Comparison of ENCODE assay signal across 28 cellular contexts in the genomic region with DNA sequence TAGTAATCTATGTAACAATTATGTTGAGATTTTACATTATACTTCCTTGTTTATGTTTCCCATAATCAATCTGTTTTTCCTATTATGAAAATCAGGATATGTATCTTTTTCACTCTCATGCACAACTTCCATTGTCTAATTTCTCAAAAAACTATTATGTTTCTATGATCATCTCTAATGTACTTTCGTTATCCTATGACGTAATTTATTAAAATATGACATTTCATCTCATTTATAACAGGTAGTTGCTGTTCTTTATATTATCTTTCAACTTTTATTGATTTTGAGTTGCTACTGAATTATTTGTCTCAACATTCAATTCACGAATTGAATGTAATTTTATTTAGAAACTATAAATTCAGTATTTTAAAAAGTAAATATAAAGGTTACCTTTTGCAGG.
"Had no signal": no experiment of that assay in that cellular context is flagged by ENCODE, and none has a peak within 500 bp of the region (broad histone marks: within the 10 kb centered on the region; RNA-seq: fewer than 3 reads in every experiment).

No MANE protein-coding gene starts in this region.

- H3K27me3 ChIP-seq: colonic mucosa, esophagus squamous epithelium, gastroesophageal sphincter, heart left ventricle, hepatocyte, left lung had no signal

- H3K27me3 Mint-ChIP-seq: dendritic cell treated with granulocyte-macrophage colony-stimulating factor and Interleukin-4, amounts not matched to agents 40 ng/mL and 50 ng/mL, for 4 days; effector memory CD8-positive, alpha-beta T cell; naive B cell had no signal

- H3K27ac ChIP-seq: colonic mucosa, epithelial cell of prostate, esophagus squamous epithelium, gastroesophageal sphincter, heart left ventricle, hepatocyte, left lung, lower lobe of right lung had no signal

- H3K36me3 Mint-ChIP-seq: immature natural killer cell, mesothelial cell of epicardium, naive B cell had no signal

- H2AFZ ChIP-seq: hepatocyte had no signal

- H3K9me3 Mint-ChIP-seq: dendritic cell treated with granulocyte-macrophage colony-stimulating factor and Interleukin-4, amounts not matched to agents 40 ng/mL and 50 ng/mL, for 4 days; effector memory CD8-positive, alpha-beta T cell had no signal

- ATAC-seq: effector memory CD8-positive, alpha-beta T cell; esophagus mucosa; gastroesophageal sphincter; heart left ventricle; left lung; left ventricle myocardium superior; lower lobe of right lung; mucosa of descending colon had no signal

- H3K27ac Mint-ChIP-seq: dendritic cell treated with granulocyte-macrophage colony-stimulating factor and Interleukin-4, amounts not matched to agents 40 ng/mL and 50 ng/mL, for 4 days; effector memory CD8-positive, alpha-beta T cell; endodermal cell; immature natural killer cell; mesothelial cell of epicardium; naive B cell had no signal

- H3K4me1 ChIP-seq: colonic mucosa, esophagus squamous epithelium, gastroesophageal sphincter, heart left ventricle, left lung, lower lobe of right lung had no signal

- H3K4me1 Mint-ChIP-seq: endodermal cell, immature natural killer cell, mesothelial cell of epicardium, naive B cell had no signal

- H3K79me2 ChIP-seq: hepatocyte had no signal

- H3K9me3 ChIP-seq: colonic mucosa, esophagus squamous epithelium, gastroesophageal sphincter, heart left ventricle, left lung, lower lobe of right lung, mucosa of descending colon had no signal

- FAIRE-seq: endometrium had no signal

- H3K4me3 Mint-ChIP-seq: dendritic cell treated with granulocyte-macrophage colony-stimulating factor and Interleukin-4, amounts not matched to agents 40 ng/mL and 50 ng/mL, for 4 days; effector memory CD8-positive, alpha-beta T cell; endodermal cell; immature natural killer cell; mesothelial cell of epicardium; naive B cell had no signal

- H3K4me3 ChIP-seq: colonic mucosa, esophagus squamous epithelium, gastroesophageal sphincter, heart left ventricle, hepatocyte, left lung, lower lobe of right lung, mucosa of descending colon had no signal

- H3K36me3 ChIP-seq: colonic mucosa, esophagus squamous epithelium, gastroesophageal sphincter, heart left ventricle, left lung, lower lobe of right lung had no signal

- H3K4me2 ChIP-seq: hepatocyte had no signal

- DNase-seq: colonic mucosa; cortex of kidney; effector CD8-positive, alpha-beta T cell; effector memory CD8-positive, alpha-beta T cell; endodermal cell; erythroblast; esophagus squamous epithelium; foreskin fibroblast; foreskin melanocyte; heart left ventricle; hypothalamus; immature natural killer cell; islet precursor cell; kidney; kidney glomerular epithelial cell; left lung; left ventricle myocardium superior; lower lobe of right lung; mesenchymal stem cell; mucosa of descending colon; naive B cell had no signal
